10 cellular contexts compared by ENCODE assay signal in genomic region chr6:42007753-42008528, GRCh38. TPM values are rescaled to one million over a fixed set of nuclear protein-coding genes. Genes with fewer than 3 reads are reported as not detected.
DNase-seq lines count a peak whose midpoint lies in the region; ATAC-seq lines count a peak whose summit lies in the region.
"Had no signal": no experiment of that assay in that cellular context is flagged by ENCODE, and none has a peak within 500 bp of the region (broad histone marks: within the 10 kb centered on the region; RNA-seq: fewer than 3 reads in every experiment).

No MANE protein-coding gene starts in this region.

- peaks cover 3% of the 10 kb centered on the region for H3K36me3 Mint-ChIP-seq in T-helper 1 cell treated with Interleukin-12 subunit alpha and Interleukin-12 subunit beta and Interleukin-4 antibody, amounts not matched to agents 30 μg/mL and 1 μg/mL, for 36 hours (ENCODE audit: low read depth)
- peaks cover 10 to 16% of the 10 kb centered on the region in 2 donors for H3K36me3 Mint-ChIP-seq in activated naive CD4-positive, alpha-beta T cell treated with anti-CD3 and anti-CD28 coated beads, Interleukin-2, amount 50 U/mL, for 72 hours

- no peaks in the 10 kb centered on the region for H3K27me3 Mint-ChIP-seq in T-helper 1 cell treated with Interleukin-12 subunit alpha and Interleukin-12 subunit beta and Interleukin-4 antibody, amounts not matched to agents 30 μg/mL and 1 μg/mL, for 36 hours (ENCODE audit: low read depth)

- peaks cover 44% of the 10 kb centered on the region for H3K4me1 Mint-ChIP-seq in T-helper 1 cell treated with Interleukin-12 subunit alpha and Interleukin-12 subunit beta and Interleukin-4 antibody, amounts not matched to agents 30 μg/mL and 1 μg/mL, for 36 hours (ENCODE audit: low read depth)

- peak; percentile 34 to 51 for ATAC-seq in activated naive CD4-positive, alpha-beta T cell treated with anti-CD3 and anti-CD28 coated beads, Interleukin-2, amount 50 U/mL, for 72 hours
- ATAC-seq in HG03139 (IDR thresholded peaks at IDR 0.05; ENCODE audit: unreplicated experiment) (no peak), GM19328 (IDR thresholded peaks at IDR 0.05; ENCODE audit: unreplicated experiment) (no peak)

- peak overlapping the region; percentile 74 for H3K27ac Mint-ChIP-seq in T-helper 1 cell treated with Interleukin-12 subunit alpha and Interleukin-12 subunit beta and Interleukin-4 antibody, amounts not matched to agents 30 μg/mL and 1 μg/mL, for 36 hours
- peak overlapping the region; percentile 92 to 99 for H3K27ac Mint-ChIP-seq in activated naive CD4-positive, alpha-beta T cell treated with anti-CD3 and anti-CD28 coated beads, Interleukin-2, amount 50 U/mL, for 72 hours

- DNase-seq in KG1 (lab: John Stamatoyannopoulos, UW) (peak; percentile 33), NCI-H187 (lab: John Stamatoyannopoulos, UW) (no peak), DMS114 treated with DMSO at 0.1 percent for 48 hours (lab: John Stamatoyannopoulos, UW; ENCODE audit: unreplicated experiment) (no peak)
- no peak for DNase-seq in activated naive CD4-positive, alpha-beta T cell treated with anti-CD3 and anti-CD28 coated beads, Interleukin-2, amount 50 U/mL, for 72 hours (ENCODE audit: low spot score in 2 of 2)
- peak; percentile 37 for DNase-seq in stimulated activated CD4-positive, alpha-beta T cell treated with anti-CD3 and anti-CD28 coated beads, Interleukin-4, amount 100 ng/mL, for 24 hours
- DNase-seq: mesenchymal stem cell, NCI-H1092 had no signal

- H3K4me3 Mint-ChIP-seq in T-helper 1 cell treated with Interleukin-12 subunit alpha and Interleukin-12 subunit beta and Interleukin-4 antibody, amounts not matched to agents 30 μg/mL and 1 μg/mL, for 36 hours: peak overlapping the region; percentile 55

- H3K9me3 Mint-ChIP-seq in T-helper 1 cell treated with Interleukin-12 subunit alpha and Interleukin-12 subunit beta and Interleukin-4 antibody, amounts not matched to agents 30 μg/mL and 1 μg/mL, for 36 hours: no peaks in the 10 kb centered on the region
- H3K9me3 Mint-ChIP-seq in activated naive CD4-positive, alpha-beta T cell treated with anti-CD3 and anti-CD28 coated beads, Interleukin-2, amount 50 U/mL, for 72 hours: peaks cover 0 to under 1% of the 10 kb centered on the region in 2 donors

RNA-seq across cellular contexts. Expression of gene TAF8, which starts 42.4 kb away (rescaled TPM):
- 10 to 100 TPM; 62.9 to 77.1 TPM for total RNA-seq in activated naive CD4-positive, alpha-beta T cell treated with anti-CD3 and anti-CD28 coated beads, Interleukin-2, amount 50 U/mL, for 72 hours

Comparison
In these comparisons a context has a peak if more than half of its experiments do, and no peak if none do; other contexts are left out.
1. DNase-seq: peak in KG1 (single experiment) and stimulated activated CD4-positive, alpha-beta T cell treated with anti-CD3 and anti-CD28 coated beads, Interleukin-4, amount 100 ng/mL, for 24 hours (single experiment); none in activated naive CD4-positive, alpha-beta T cell treated with anti-CD3 and anti-CD28 coated beads, Interleukin-2, amount 50 U/mL, for 72 hours (0 of 2), NCI-H187 (0 of 2) and DMS114 treated with DMSO at 0.1 percent for 48 hours (single experiment).
2. ATAC-seq: peak in activated naive CD4-positive, alpha-beta T cell treated with anti-CD3 and anti-CD28 coated beads, Interleukin-2, amount 50 U/mL, for 72 hours (2 of 2); none in HG03139 (single experiment) and GM19328 (single experiment).